ENCODE assay signal across 13 cellular contexts in the genomic region with DNA sequence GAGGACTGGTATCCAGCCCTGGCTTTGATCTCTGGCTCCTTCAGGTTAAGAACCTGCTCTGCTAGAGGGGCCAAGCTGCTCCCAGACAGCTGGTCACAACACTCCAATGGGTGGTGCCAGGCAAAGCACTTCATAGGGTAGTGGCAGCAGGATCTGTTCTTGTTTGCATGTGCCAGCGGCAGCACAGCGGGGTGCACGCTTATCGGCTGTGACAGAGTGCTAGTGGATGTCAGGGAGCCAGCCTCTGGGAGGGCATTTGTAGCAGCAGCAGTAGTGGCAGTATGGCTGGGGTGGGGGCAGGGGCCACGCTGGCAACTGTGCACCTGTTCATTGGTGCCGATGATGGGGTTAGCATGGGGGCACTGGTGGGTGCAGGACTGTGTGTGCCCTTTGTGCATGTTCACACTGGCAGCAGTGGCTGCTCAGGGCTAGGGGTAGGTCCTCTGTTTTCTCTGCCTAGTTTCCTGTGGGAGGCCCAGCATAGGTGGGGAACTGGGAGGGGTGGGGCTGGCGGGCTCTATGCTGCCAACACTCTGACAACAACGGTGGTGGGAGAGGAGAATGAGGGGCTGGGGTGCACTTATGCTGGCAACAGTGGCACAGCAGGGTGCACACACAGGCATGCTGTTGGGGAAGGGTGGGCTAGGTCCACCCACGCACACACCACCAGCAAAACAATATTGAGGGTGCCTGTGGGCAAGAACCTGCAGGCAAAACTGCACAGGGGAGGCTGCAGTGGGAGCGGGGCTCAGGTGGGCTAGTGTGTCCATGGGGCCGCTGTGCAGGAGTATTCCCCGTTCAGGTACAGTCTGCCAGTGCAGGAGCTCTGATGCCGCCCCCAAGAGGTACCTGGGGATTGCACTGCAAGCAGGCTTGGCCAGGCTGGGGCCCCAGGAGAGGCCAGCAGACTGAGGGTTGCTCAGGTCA. TPM values are rescaled to one million over a fixed set of nuclear protein-coding genes. Genes with fewer than 3 reads are reported as not detected.
DNase-seq lines count a peak whose midpoint lies in the region; ATAC-seq and TF ChIP-seq lines count a peak whose summit lies in the region.
"Had no signal": no experiment of that assay in that cellular context is flagged by ENCODE, and none has a peak within 500 bp of the region (broad histone marks: within the 10 kb centered on the region; RNA-seq: fewer than 3 reads in every experiment).

No MANE protein-coding gene starts in this region.

- peaks cover 0 to 1% (median 0%) of the 10 kb centered on the region in 3 donors for H3K27me3 Mint-ChIP-seq in CD14-positive monocyte (ENCODE audit: low read depth in 3 of 3)

- peaks cover 2% of the 10 kb centered on the region for H3K4me1 Mint-ChIP-seq in CD14-positive monocyte

- WGBS in esophagus squamous epithelium, 2 donors: 86 to 94% methylated on average over 3 to 8 of the region's 13 CpGs

- H3K9me3 ChIP-seq in esophagus squamous epithelium: peaks cover 6 to 30% (median 25%) of the 10 kb centered on the region in 3 donors
- H3K9me3 ChIP-seq: neutrophil had no signal

- ATAC-seq in left cardiac atrium: peak; percentile 15 to 29
- ATAC-seq in GM18517 (IDR thresholded peaks at IDR 0.05; ENCODE audit: unreplicated experiment): no peak

- no peak overlapping the region for H3K4me3 Mint-ChIP-seq in CD14-positive monocyte

- no peak overlapping the region for H3K4me3 ChIP-seq in esophagus squamous epithelium

- peaks cover 27 to 45% (median 35%) of the 10 kb centered on the region in 7 donors for H3K9me3 Mint-ChIP-seq in CD14-positive monocyte

- H3K27me3 ChIP-seq in esophagus squamous epithelium: no peaks in the 10 kb centered on the region
- H3K27me3 ChIP-seq: neutrophil had no signal

- TF ChIP-seq CTCF in CD14-positive monocyte (IDR thresholded peaks at IDR 0.05) (no peak), esophagus squamous epithelium (IDR thresholded peaks at IDR 0.05) (no peak)

- H3K27ac ChIP-seq in esophagus squamous epithelium: no peak overlapping the region
- H3K27ac ChIP-seq: neutrophil had no signal

- peak; percentile 36 for DNase-seq in CD14-positive monocyte (ENCODE audit: low spot score)
- DNase-seq in DMS 273 treated with DMSO at 0.1 percent for 48 hours (lab: John Stamatoyannopoulos, UW): peak; percentile 13
- DNase-seq in NCI-H69 (lab: John Stamatoyannopoulos, UW): peak; percentile 70
- no peak for DNase-seq in left cardiac atrium
- DNase-seq in A172 (ENCODE audit: low spot score): no peak
- no peak for DNase-seq in esophagus squamous epithelium (lab: John Stamatoyannopoulos, UW)
- DNase-seq in COLO668 (lab: John Stamatoyannopoulos, UW; ENCODE audit: unreplicated experiment): no peak
- DNase-seq: dermis blood vessel endothelial cell, foreskin fibroblast, kidney glomerular epithelial cell, NCI-H146 had no signal

- H3K4me1 ChIP-seq in esophagus squamous epithelium: no peaks in the 10 kb centered on the region

- peak overlapping the region in 5 of 7 donors; percentile 6 to 57 (median 32) for H3K27ac Mint-ChIP-seq in CD14-positive monocyte

- intact Hi-C loops in CD14-positive monocyte (cut with micrococcal nuclease): no loop called here
- intact Hi-C loops in left cardiac atrium (cut with DNase I): no loop called here
- intact Hi-C loops in esophagus squamous epithelium (cut with DNase I): no loop called here

- peaks cover 77 to 95% of the 10 kb centered on the region in 2 donors for H3K36me3 Mint-ChIP-seq in CD14-positive monocyte

- H3K36me3 ChIP-seq in esophagus squamous epithelium: peaks cover 0 to 80% (median 12%) of the 10 kb centered on the region in 3 donors

- no peak for TF ChIP-seq POLR2A in esophagus squamous epithelium (IDR thresholded peaks at IDR 0.05)

RNA-seq across cellular contexts. Expression of a gene that starts 19.3 kb away (rescaled TPM):
- 100 to 1,000 TPM; 133 to 134 TPM for polyA plus RNA-seq in CD14-positive monocyte
- 10 to 100 TPM; 48.1 to 52.6 TPM for total RNA-seq in left cardiac atrium
- total RNA-seq in A172 (2014; rRNA removed; shearing (Covaris generic)): 118 and 133 TPM in 2 replicates
- 10 to 100 TPM; 39.3 to 64.6 (median 46.8) TPM for total RNA-seq in esophagus squamous epithelium

RNA-seq across cellular contexts. Expression of a gene that starts 31.8 kb away (rescaled TPM):
- polyA plus RNA-seq in CD14-positive monocyte: 100 to 1,000 TPM; 219 to 245 TPM
- total RNA-seq in left cardiac atrium (10 to 100 TPM; 41.3 to 44.1 TPM), esophagus squamous epithelium (10 to 100 TPM; 53.5 to 97.4 (median 70.8) TPM)
- 198 and 231 TPM in 2 replicates for total RNA-seq in A172 (2014; rRNA removed; shearing (Covaris generic))

RNA-seq across cellular contexts. Expression of a gene that starts 43.7 kb away (rescaled TPM):
- not detected for polyA plus RNA-seq in CD14-positive monocyte
- not detected for total RNA-seq in left cardiac atrium
- not detected in 2 replicates for total RNA-seq in A172 (2014; rRNA removed; shearing (Covaris generic))
- total RNA-seq in esophagus squamous epithelium: not detected
- total RNA-seq: dermis blood vessel endothelial cell had no signal

Comparison
In these comparisons a context has a peak if more than half of its experiments do, and no peak if none do; other contexts are left out.
1. DNase-seq: peak in CD14-positive monocyte (single experiment), DMS 273 treated with DMSO at 0.1 percent for 48 hours (single experiment) and NCI-H69 (single experiment); none in left cardiac atrium (single experiment), A172 (single experiment), esophagus squamous epithelium (single experiment) and COLO668 (single experiment).